Comparison of ENCODE assay signal across 19 cellular contexts in genomic region chr16:57388359-57389086, GRCh38. TPM values are rescaled to one million over a fixed set of nuclear protein-coding genes. Genes with fewer than 3 reads are reported as not detected.
DNase-seq lines count a peak whose midpoint lies in the region; ATAC-seq and TF ChIP-seq lines count a peak whose summit lies in the region.
"Had no signal": no experiment of that assay in that cellular context is flagged by ENCODE, and none has a peak within 500 bp of the region (broad histone marks: within the 10 kb centered on the region; RNA-seq: fewer than 3 reads in every experiment).

No MANE protein-coding gene starts in this region.

- H3K4me3 Mint-ChIP-seq in GM23338 = no peak overlapping the region
- no peak overlapping the region for H3K4me3 Mint-ChIP-seq in activated T-helper 17 cell treated with anti-CD3 and anti-CD28 coated beads, Interleukin-2, amount 50 U/mL, for 72 hours
- no peak overlapping the region for H3K4me3 Mint-ChIP-seq in natural killer cell treated with Interleukin-12 subunit alpha and Interleukin-12 subunit beta and Interleukin-15 and Interleukin-18, amount 100 ng/mL, for 72 hours

- no peak overlapping the region for H3K4me3 ChIP-seq in GM23338
- H3K4me3 ChIP-seq in effector memory CD4-positive, alpha-beta T cell (ENCODE audit: insufficient read depth, low read depth, low read length, poor library complexity, severe bottlenecking) = no peak overlapping the region
- H3K4me3 ChIP-seq: breast epithelium had no signal

- no peak for TF ChIP-seq CTCF in GM23338 (conservative IDR thresholded peaks at IDR 0.05; ENCODE audit: low read depth in 2 of 2)

- H3K4me1 Mint-ChIP-seq in GM23338 = peaks cover 4% of the 10 kb centered on the region
- H3K4me1 Mint-ChIP-seq in activated T-helper 17 cell treated with anti-CD3 and anti-CD28 coated beads, Interleukin-2, amount 50 U/mL, for 72 hours = peaks cover 4% of the 10 kb centered on the region
- peaks cover 0 to 9% of the 10 kb centered on the region in 2 donors for H3K4me1 Mint-ChIP-seq in natural killer cell treated with Interleukin-12 subunit alpha and Interleukin-12 subunit beta and Interleukin-15 and Interleukin-18, amount 100 ng/mL, for 72 hours (ENCODE audit: low read depth in 2 of 2)

- no peaks in the 10 kb centered on the region for H3K4me1 ChIP-seq in GM23338 (ENCODE audit: insufficient read depth)
- no peaks in the 10 kb centered on the region for H3K4me1 ChIP-seq in effector memory CD4-positive, alpha-beta T cell (ENCODE audit: control insufficient read depth, insufficient read depth, low read length, poor library complexity, severe bottlenecking)

- H3K9me3 ChIP-seq in effector memory CD4-positive, alpha-beta T cell (ENCODE audit: control insufficient read depth, low read length) = no peaks in the 10 kb centered on the region
- H3K9me3 ChIP-seq: breast epithelium had no signal

- ATAC-seq in GM18502 (IDR thresholded peaks at IDR 0.05; ENCODE audit: poor library complexity, unreplicated experiment) (peak; percentile 54), GM23338 (no peak), HG03045 (IDR thresholded peaks at IDR 0.05; ENCODE audit: unreplicated experiment) (no peak), HG03025 (IDR thresholded peaks at IDR 0.05; ENCODE audit: low FRiP score, unreplicated experiment) (no peak)
- ATAC-seq in activated T-helper 17 cell treated with anti-CD3 and anti-CD28 coated beads, Interleukin-2, amount 50 U/mL, for 72 hours (replicated peaks) = peak; percentile 75
- ATAC-seq in natural killer cell treated with Interleukin-12 subunit alpha and Interleukin-12 subunit beta and Interleukin-15 and Interleukin-18, amount 100 ng/mL, for 72 hours = no peak

- H3F3A ChIP-seq in GM23338 (replicated peaks; ENCODE audit: low read depth) = 0 out of 2 replicates have a peak, but pooled peaks cover 4% of the 10 kb centered on the region

- H3K27me3 Mint-ChIP-seq in GM23338 (ENCODE audit: insufficient read depth, low read depth, poor library complexity) = peaks cover 8% of the 10 kb centered on the region
- no peaks in the 10 kb centered on the region for H3K27me3 Mint-ChIP-seq in activated T-helper 17 cell treated with anti-CD3 and anti-CD28 coated beads, Interleukin-2, amount 50 U/mL, for 72 hours
- H3K27me3 Mint-ChIP-seq in natural killer cell treated with Interleukin-12 subunit alpha and Interleukin-12 subunit beta and Interleukin-15 and Interleukin-18, amount 100 ng/mL, for 72 hours = peaks cover 8 to 13% of the 10 kb centered on the region in 2 donors

- H3K27me3 ChIP-seq in GM23338 (ENCODE audit: insufficient read depth) = no peaks in the 10 kb centered on the region
- H3K27me3 ChIP-seq in effector memory CD4-positive, alpha-beta T cell (replicated peaks; ENCODE audit: control insufficient read depth, insufficient read depth, low read length, poor library complexity, severe bottlenecking) = no peaks in the 10 kb centered on the region
- H3K27me3 ChIP-seq: breast epithelium had no signal

- H3K79me2 ChIP-seq in GM23338 (replicated peaks; ENCODE audit: insufficient read depth) = no peaks in the 10 kb centered on the region

- no peaks in the 10 kb centered on the region for H3K36me3 ChIP-seq in GM23338 (ENCODE audit: insufficient read depth)
- H3K36me3 ChIP-seq in effector memory CD4-positive, alpha-beta T cell (ENCODE audit: control insufficient read depth, insufficient read depth, low read length) = no peaks in the 10 kb centered on the region
- H3K36me3 ChIP-seq: breast epithelium had no signal

- no peaks in the 10 kb centered on the region for H4K20me1 ChIP-seq in GM23338 (replicated peaks; ENCODE audit: insufficient read depth)

- no peaks in the 10 kb centered on the region for H3K36me3 Mint-ChIP-seq in GM23338 (ENCODE audit: low read depth)
- H3K36me3 Mint-ChIP-seq in activated T-helper 17 cell treated with anti-CD3 and anti-CD28 coated beads, Interleukin-2, amount 50 U/mL, for 72 hours (ENCODE audit: low read depth) = no peaks in the 10 kb centered on the region
- no peaks in the 10 kb centered on the region for H3K36me3 Mint-ChIP-seq in natural killer cell treated with Interleukin-12 subunit alpha and Interleukin-12 subunit beta and Interleukin-15 and Interleukin-18, amount 100 ng/mL, for 72 hours

- no peaks in the 10 kb centered on the region for H3K9me2 ChIP-seq in GM23338 (ENCODE audit: insufficient read depth)

- no peak overlapping the region for H3K27ac ChIP-seq in GM23338 (ENCODE audit: low read depth)
- no peak overlapping the region for H3K27ac ChIP-seq in effector memory CD4-positive, alpha-beta T cell (ENCODE audit: insufficient read depth, low read length, poor library complexity, severe bottlenecking)
- H3K27ac ChIP-seq: C4-2B, epithelial cell of prostate had no signal

- H3K4me2 ChIP-seq in GM23338 = no peak overlapping the region

- H2AFZ ChIP-seq in GM23338 = peak overlapping the region; percentile 72; the same call in 1 of the 2 replicates

- no peak overlapping the region for H3K27ac Mint-ChIP-seq in GM23338
- H3K27ac Mint-ChIP-seq in activated T-helper 17 cell treated with anti-CD3 and anti-CD28 coated beads, Interleukin-2, amount 50 U/mL, for 72 hours = no peak overlapping the region
- peak overlapping the region in 1 of 2 donors; percentile 3 for H3K27ac Mint-ChIP-seq in natural killer cell treated with Interleukin-12 subunit alpha and Interleukin-12 subunit beta and Interleukin-15 and Interleukin-18, amount 100 ng/mL, for 72 hours

- DNase-seq in GM23338 (ENCODE audit: low spot score) (no peak), DMS53 treated with DMSO at 0.1 percent for 48 hours (lab: John Stamatoyannopoulos, UW; ENCODE audit: unreplicated experiment) (no peak)
- DNase-seq in natural killer cell treated with Interleukin-12 subunit alpha and Interleukin-12 subunit beta and Interleukin-15 and Interleukin-18, amount 100 ng/mL, for 72 hours (ENCODE audit: low spot score) = peak; percentile 29
- DNase-seq in effector memory CD4-positive, alpha-beta T cell = no peak
- DNase-seq: activated CD4-positive, alpha-beta T cell treated with anti-CD3 and anti-CD28 coated beads for 4 hours; activated gamma-delta T cell treated with Interleukin-2 at 50 U/mL for 16 hours; stimulated activated CD4-positive, alpha-beta T cell treated with anti-CD3 and anti-CD28 coated beads, Interleukin-4, amount 100 ng/mL, for 4 hours; SW 1271 had no signal

- H3K9me3 Mint-ChIP-seq in GM23338 = no peaks in the 10 kb centered on the region
- H3K9me3 Mint-ChIP-seq in activated T-helper 17 cell treated with anti-CD3 and anti-CD28 coated beads, Interleukin-2, amount 50 U/mL, for 72 hours = no peaks in the 10 kb centered on the region
- H3K9me3 Mint-ChIP-seq in natural killer cell treated with Interleukin-12 subunit alpha and Interleukin-12 subunit beta and Interleukin-15 and Interleukin-18, amount 100 ng/mL, for 72 hours = no peaks in the 10 kb centered on the region

TF ChIP-seq in GM23338, 12 proteins besides CTCF, POLR2A, EP300 and RAD21 (continues in another document):
- TF ChIP-seq POLR2AphosphoS5 (IDR thresholded peaks at IDR 0.05; ENCODE audit: low read depth) (no peak), EZH2phosphoT487 (IDR thresholded peaks at IDR 0.05; ENCODE audit: unreplicated experiment) (no peak), JUNB (IDR thresholded peaks at IDR 0.05; ENCODE audit: unreplicated experiment) (no peak), CREB1 (CRISPR knock-in tag; IDR thresholded peaks at IDR 0.05; ENCODE audit: low read depth) (no peak), EZH2 (IDR thresholded peaks at IDR 0.05; ENCODE audit: low read depth, unreplicated experiment) (no peak), ZNF331 (CRISPR knock-in tag; IDR thresholded peaks at IDR 0.05; ENCODE audit: low read depth) (no peak), STAT1 (IDR thresholded peaks at IDR 0.05; ENCODE audit: unreplicated experiment) (no peak)

RNA-seq across cellular contexts. Expression of gene CCL17, which starts 16.0 kb away (rescaled TPM):
- not detected in 2 replicates for total RNA-seq in GM23338 (2014; rRNA removed; shearing (Covaris generic))
- not detected in 2 replicates for polyA plus RNA-seq in GM23338 (2016; fragmentation: Nextera tagmentation; extraction: Ambion mirVana)
- total RNA-seq in activated T-helper 17 cell treated with anti-CD3 and anti-CD28 coated beads, Interleukin-2, amount 50 U/mL, for 72 hours = 1 to 10 TPM in 1 of 2 donors, under 1 TPM in 1; 0.65 to 7.8 TPM
- 1 to 10 TPM in 1 of 2 donors, not detected in 1; 5.6 TPM for total RNA-seq in natural killer cell treated with Interleukin-12 subunit alpha and Interleukin-12 subunit beta and Interleukin-15 and Interleukin-18, amount 100 ng/mL, for 72 hours
- total RNA-seq: breast epithelium, H4, mesenteric fat pad, OCI-LY7, subcutaneous adipose tissue had no signal

RNA-seq across cellular contexts. Expression of gene CX3CL1, which starts 16.2 kb away (rescaled TPM):
- total RNA-seq in GM23338 (2014; rRNA removed; shearing (Covaris generic)) = 0.16 and 2.8 TPM in 2 replicates
- 0.24 and 0.30 TPM in 2 replicates for polyA plus RNA-seq in GM23338 (2016; fragmentation: Nextera tagmentation; extraction: Ambion mirVana)
- total RNA-seq in activated T-helper 17 cell treated with anti-CD3 and anti-CD28 coated beads, Interleukin-2, amount 50 U/mL, for 72 hours = not detected
- total RNA-seq in natural killer cell treated with Interleukin-12 subunit alpha and Interleukin-12 subunit beta and Interleukin-15 and Interleukin-18, amount 100 ng/mL, for 72 hours = not detected
- total RNA-seq: OCI-LY7 had no signal

RNA-seq across cellular contexts. Expression of gene CCL22, which starts 29.9 kb away (rescaled TPM):
- not detected in 2 replicates for total RNA-seq in GM23338 (2014; rRNA removed; shearing (Covaris generic))
- 0.19 and 0.42 TPM in 2 replicates for polyA plus RNA-seq in GM23338 (2016; fragmentation: Nextera tagmentation; extraction: Ambion mirVana)
- 10 to 100 TPM in 1 of 2 donors, 1 to 10 TPM in 1; 1.1 to 11.5 TPM for total RNA-seq in activated T-helper 17 cell treated with anti-CD3 and anti-CD28 coated beads, Interleukin-2, amount 50 U/mL, for 72 hours
- 10 to 100 TPM in 1 of 2 donors, not detected in 1; 12.9 TPM for total RNA-seq in natural killer cell treated with Interleukin-12 subunit alpha and Interleukin-12 subunit beta and Interleukin-15 and Interleukin-18, amount 100 ng/mL, for 72 hours
- total RNA-seq: H4, mesenteric fat pad, OCI-LY7 had no signal

RNA-seq across cellular contexts. Expression of gene CIAPIN1, which starts 58.7 kb away (rescaled TPM):
- 70.3 and 75.4 TPM in 2 replicates for total RNA-seq in GM23338 (2014; rRNA removed; shearing (Covaris generic))
- polyA plus RNA-seq in GM23338 (2016; fragmentation: Nextera tagmentation; extraction: Ambion mirVana) = 36.5 and 40.0 TPM in 2 replicates
- total RNA-seq in activated T-helper 17 cell treated with anti-CD3 and anti-CD28 coated beads, Interleukin-2, amount 50 U/mL, for 72 hours = 10 to 100 TPM; 30.8 to 52.8 TPM
- total RNA-seq in natural killer cell treated with Interleukin-12 subunit alpha and Interleukin-12 subunit beta and Interleukin-15 and Interleukin-18, amount 100 ng/mL, for 72 hours = 10 to 100 TPM; 54.0 to 92.0 TPM

RNA-seq across cellular contexts. Expression of gene COQ9, which starts 58.8 kb away (rescaled TPM):
- 24.7 and 36.3 TPM in 2 replicates for total RNA-seq in GM23338 (2014; rRNA removed; shearing (Covaris generic))
- polyA plus RNA-seq in GM23338 (2016; fragmentation: Nextera tagmentation; extraction: Ambion mirVana) = 26.6 and 28.6 TPM in 2 replicates
- 10 to 100 TPM; 28.2 to 36.4 TPM for total RNA-seq in activated T-helper 17 cell treated with anti-CD3 and anti-CD28 coated beads, Interleukin-2, amount 50 U/mL, for 72 hours
- total RNA-seq in natural killer cell treated with Interleukin-12 subunit alpha and Interleukin-12 subunit beta and Interleukin-15 and Interleukin-18, amount 100 ng/mL, for 72 hours = 10 to 100 TPM; 34.2 to 42.9 TPM

Comparison
In these comparisons a context has a peak if more than half of its experiments do, and no peak if none do; other contexts are left out.
1. ATAC-seq: peak in GM18502 (single experiment) and activated T-helper 17 cell treated with anti-CD3 and anti-CD28 coated beads, Interleukin-2, amount 50 U/mL, for 72 hours (single experiment); none in GM23338 (single experiment), natural killer cell treated with Interleukin-12 subunit alpha and Interleukin-12 subunit beta and Interleukin-15 and Interleukin-18, amount 100 ng/mL, for 72 hours (0 of 2), HG03045 (single experiment) and HG03025 (single experiment).